In genomic region chr14:57816568-57817284, GRCh38 we compare ENCODE assay signal across 13 cellular contexts. TPM values are rescaled to one million over a fixed set of nuclear protein-coding genes. Genes with fewer than 3 reads are reported as not detected.
DNase-seq lines count a peak whose midpoint lies in the region; ATAC-seq and TF ChIP-seq lines count a peak whose summit lies in the region.
"Had no signal": no experiment of that assay in that cellular context is flagged by ENCODE, and none has a peak within 500 bp of the region (broad histone marks: within the 10 kb centered on the region; RNA-seq: fewer than 3 reads in every experiment).

No MANE protein-coding gene starts in this region.

- 86 to 89% methylated on average over 2 of the region's 2 CpGs for WGBS in sigmoid colon, 2 donors

- intact Hi-C loops in activated CD4-positive, alpha-beta T cell treated with anti-CD3 and anti-CD28 coated beads, Interleukin-2, amount 10 ng/mL, durations not matched to agents 24 days and 14 days (cut with micrococcal nuclease): no loop called here
- intact Hi-C loops in PC-3 (cut with micrococcal nuclease): no loop called here
- intact Hi-C loops in head of caudate nucleus (cut with DNase I): no loop called here
- intact Hi-C loops in sigmoid colon (cut with DNase I): no loop called here

- CTCF ChIA-PET in PC-3 (lab: Charles Lee): no interaction called here

- H3K9me3 ChIP-seq in PC-3 (ENCODE audit: low read length) (no peaks in the 10 kb centered on the region), MG63 (no peaks in the 10 kb centered on the region), sigmoid colon (no peaks in the 10 kb centered on the region)

- H3K4me1 ChIP-seq in PC-3 (ENCODE audit: insufficient read depth, low read length) (0 out of 2 replicates have a peak, but pooled peaks cover 4% of the 10 kb centered on the region), sigmoid colon (no peaks in the 10 kb centered on the region)

- H3K9me3 Mint-ChIP-seq in activated CD4-positive, alpha-beta T cell treated with anti-CD3 and anti-CD28 coated beads, Interleukin-2, amount 10 ng/mL, durations not matched to agents 24 days and 14 days: peaks cover 4% of the 10 kb centered on the region
- H3K9me3 Mint-ChIP-seq: activated CD4-positive, alpha-beta memory T cell treated with anti-CD3 and anti-CD28 coated beads for 36 hours had no signal

- H3K27ac Mint-ChIP-seq in activated CD4-positive, alpha-beta T cell treated with anti-CD3 and anti-CD28 coated beads, Interleukin-2, amount 10 ng/mL, durations not matched to agents 24 days and 14 days: peak overlapping the region; percentile 21
- H3K27ac Mint-ChIP-seq: activated CD4-positive, alpha-beta memory T cell treated with anti-CD3 and anti-CD28 coated beads for 36 hours had no signal

- no peak overlapping the region for H3K9ac ChIP-seq in PC-3 (ENCODE audit: low read length)

- ATAC-seq in HG02852 (IDR thresholded peaks at IDR 0.05; ENCODE audit: unreplicated experiment) (peak; percentile 51), PC-3 (no peak)

- H3K27me3 ChIP-seq in PC-3 (ENCODE audit: low read length): peaks cover 23% of the 10 kb centered on the region
- no peaks in the 10 kb centered on the region for H3K27me3 ChIP-seq in MG63
- no peaks in the 10 kb centered on the region for H3K27me3 ChIP-seq in sigmoid colon

- no TSS peak for BruUV-seq in PC-3 (replicated peaks; lab: Mats Ljungman, UMichigan)

- H3K4me1 Mint-ChIP-seq in activated CD4-positive, alpha-beta T cell treated with anti-CD3 and anti-CD28 coated beads, Interleukin-2, amount 10 ng/mL, durations not matched to agents 24 days and 14 days: peaks cover 2% of the 10 kb centered on the region

- H3K9me2 ChIP-seq in PC-3 (replicated peaks; ENCODE audit: low read length): no peaks in the 10 kb centered on the region

- no peaks in the 10 kb centered on the region for H3K36me3 Mint-ChIP-seq in activated CD4-positive, alpha-beta T cell treated with anti-CD3 and anti-CD28 coated beads, Interleukin-2, amount 10 ng/mL, durations not matched to agents 24 days and 14 days (ENCODE audit: low read depth)
- H3K36me3 Mint-ChIP-seq: activated CD4-positive, alpha-beta memory T cell treated with anti-CD3 and anti-CD28 coated beads for 36 hours had no signal

- TF ChIP-seq POLR2A in sigmoid colon (IDR thresholded peaks at IDR 0.05): no peak

- POLR2A ChIA-PET in PC-3 (lab: Charles Lee; ENCODE audit: unreplicated experiment): no interaction called here

- H2AFZ ChIP-seq in PC-3 (ENCODE audit: low read length): no peak overlapping the region

- no peaks in the 10 kb centered on the region for H3K27me3 Mint-ChIP-seq in activated CD4-positive, alpha-beta T cell treated with anti-CD3 and anti-CD28 coated beads, Interleukin-2, amount 10 ng/mL, durations not matched to agents 24 days and 14 days

- H3K79me2 ChIP-seq in PC-3 (ENCODE audit: low read length): no peaks in the 10 kb centered on the region

- H3K4me3 ChIP-seq in PC-3 (ENCODE audit: low read length) (no peak overlapping the region), MG63 (no peak overlapping the region), sigmoid colon (no peak overlapping the region)

- no peak for TF ChIP-seq CTCF in PC-3 (conservative IDR thresholded peaks at IDR 0.05; ENCODE audit: low read depth, low read length)
- TF ChIP-seq CTCF in sigmoid colon (IDR thresholded peaks at IDR 0.05): no peak

- no peak for TF ChIP-seq EP300 in sigmoid colon (IDR thresholded peaks at IDR 0.05)

- H3K36me3 ChIP-seq in PC-3 (ENCODE audit: low read depth, low read length) (no peaks in the 10 kb centered on the region), MG63 (no peaks in the 10 kb centered on the region), sigmoid colon (no peaks in the 10 kb centered on the region)

- DNase-seq in activated CD4-positive, alpha-beta T cell treated with anti-CD3 and anti-CD28 coated beads, Interleukin-2, amount 10 ng/mL, durations not matched to agents 24 days and 14 days: no peak
- no peak for DNase-seq in activated CD4-positive, alpha-beta T cell treated with anti-CD3 and anti-CD28 coated beads, Interleukin-2, amount 50 U/mL, for 48 hours
- DNase-seq in PC-3 (peak; percentile 65), renal cortical epithelial cell (ENCODE audit: low read depth) (peak; percentile 81), head of caudate nucleus (no peak), MG63 (no peak), sigmoid colon (no peak)
- DNase-seq: activated CD4-positive, alpha-beta memory T cell treated with anti-CD3 and anti-CD28 coated beads for 36 hours; amygdala; effector memory CD4-positive, alpha-beta T cell; NCI-H524 had no signal

- H4K20me1 ChIP-seq in PC-3 (ENCODE audit: low read length): no peaks in the 10 kb centered on the region

- no peak overlapping the region for H3K4me3 Mint-ChIP-seq in activated CD4-positive, alpha-beta T cell treated with anti-CD3 and anti-CD28 coated beads, Interleukin-2, amount 10 ng/mL, durations not matched to agents 24 days and 14 days
- H3K4me3 Mint-ChIP-seq: activated CD4-positive, alpha-beta memory T cell treated with anti-CD3 and anti-CD28 coated beads for 36 hours had no signal

- no peak overlapping the region for H3K27ac ChIP-seq in PC-3 (ENCODE audit: low read length)
- H3K27ac ChIP-seq in sigmoid colon: no peak overlapping the region

- H3K4me2 ChIP-seq in PC-3 (ENCODE audit: low read length): no peak overlapping the region

- H3F3A ChIP-seq in PC-3 (ENCODE audit: low read length, unreplicated experiment): no peaks in the 10 kb centered on the region

RNA-seq across cellular contexts. Expression of gene SLC35F4, which starts 49.2 kb away (rescaled TPM):
- total RNA-seq in activated CD4-positive, alpha-beta T cell treated with anti-CD3 and anti-CD28 coated beads, Interleukin-2, amount 10 ng/mL, durations not matched to agents 24 days and 14 days: not detected in 2 replicates
- total RNA-seq in PC-3 (2014; rRNA removed) (not detected in 2 replicates), renal cortical epithelial cell (0.05 and 0.17 TPM in 2 replicates), sigmoid colon (not detected)
- total RNA-seq in MG63 (2014; rRNA removed; shearing (Covaris generic); ENCODE audit: low replicate concordance): not detected in 2 replicates
- polyA plus RNA-seq in sigmoid colon: not detected
- total RNA-seq: activated CD4-positive, alpha-beta memory T cell treated with anti-CD3 and anti-CD28 coated beads for 36 hours; myocyte had no signal

Comparison
In these comparisons a context has a peak if more than half of its experiments do, and no peak if none do; other contexts are left out.
1. DNase-seq: peak in PC-3 (single experiment) and renal cortical epithelial cell (single experiment); none in activated CD4-positive, alpha-beta T cell treated with anti-CD3 and anti-CD28 coated beads, Interleukin-2, amount 10 ng/mL, durations not matched to agents 24 days and 14 days (single experiment), activated CD4-positive, alpha-beta T cell treated with anti-CD3 and anti-CD28 coated beads, Interleukin-2, amount 50 U/mL, for 48 hours (0 of 2), head of caudate nucleus (0 of 42), MG63 (single experiment) and sigmoid colon (single experiment).